Comparison of ENCODE assay signal across 1 cellular context in genomic region chr5:78758169-78758839, GRCh38.
TF ChIP-seq lines count a peak whose summit lies in the region.

No MANE protein-coding gene starts in this region.

TF ChIP-seq in HepG2, 621 proteins besides CTCF, POLR2A, EP300 and RAD21 (continued from another document and continues in another):
- no peak for TF ChIP-seq ZBTB10 (CRISPR knock-in tag; IDR thresholded peaks at IDR 0.05; ENCODE audit: borderline replicate concordance)
- no peak for TF ChIP-seq RNF2 (conservative IDR thresholded peaks at IDR 0.05; ENCODE audit: low read depth)
- no peak for TF ChIP-seq NAIF1 (CRISPR knock-in tag; IDR thresholded peaks at IDR 0.05; ENCODE audit: borderline replicate concordance)
- peak; percentile 86 for TF ChIP-seq RCOR2 (CRISPR knock-in tag; IDR thresholded peaks at IDR 0.05)
- TF ChIP-seq DR1 (CRISPR knock-in tag; IDR thresholded peaks at IDR 0.05) = no peak
- TF ChIP-seq SMARCC2 (IDR thresholded peaks at IDR 0.05) = no peak
- TF ChIP-seq IKZF5 (CRISPR knock-in tag; IDR thresholded peaks at IDR 0.05) = 0 out of 2 replicates have a peak, but pooled peaks have one; percentile 14
- no peak for TF ChIP-seq ELF1 (CRISPR knock-in tag; IDR thresholded peaks at IDR 0.05)
- TF ChIP-seq ZNF883 (CRISPR knock-in tag; IDR thresholded peaks at IDR 0.05; ENCODE audit: not compliant biosample characterization) = no peak
- no peak for TF ChIP-seq ZNF713 (CRISPR knock-in tag; IDR thresholded peaks at IDR 0.05)
- peak; percentile 76; the same call in 1 of the 2 replicates for TF ChIP-seq ZNF331 (CRISPR knock-in tag; IDR thresholded peaks at IDR 0.05)
- no peak for TF ChIP-seq HOXD1 (CRISPR knock-in tag; IDR thresholded peaks at IDR 0.05)
- TF ChIP-seq CREB3 (CRISPR knock-in tag; IDR thresholded peaks at IDR 0.05) = no peak
- no peak for TF ChIP-seq PTBP1 (IDR thresholded peaks at IDR 0.05; ENCODE audit: low read depth, low read length, poor library complexity, severe bottlenecking)
- TF ChIP-seq ZNF556 (CRISPR knock-in tag; IDR thresholded peaks at IDR 0.05; ENCODE audit: borderline replicate concordance) = no peak
- TF ChIP-seq DNMT1 (CRISPR knock-in tag; IDR thresholded peaks at IDR 0.05) = no peak
- no peak for TF ChIP-seq KMT2A (CRISPR knock-in tag; IDR thresholded peaks at IDR 0.05)
- TF ChIP-seq ZNF790 (CRISPR knock-in tag; IDR thresholded peaks at IDR 0.05; ENCODE audit: borderline replicate concordance) = no peak
- TF ChIP-seq MED1 (CRISPR knock-in tag; IDR thresholded peaks at IDR 0.05) = peak; percentile 78
- TF ChIP-seq CCAR2 (optimal IDR thresholded peaks at IDR 0.05; ENCODE audit: low read depth, low read length) = no peak
- TF ChIP-seq MTF1 (CRISPR knock-in tag; IDR thresholded peaks at IDR 0.05) = no peak
- TF ChIP-seq ETV6 (CRISPR knock-in tag; conservative IDR thresholded peaks at IDR 0.05) = no peak
- TF ChIP-seq JUND (CRISPR knock-in tag; IDR thresholded peaks at IDR 0.05) = no peak
- no peak for TF ChIP-seq FOXO4 (CRISPR knock-in tag; conservative IDR thresholded peaks at IDR 0.05)
- no peak for TF ChIP-seq ZNF17 (CRISPR knock-in tag; IDR thresholded peaks at IDR 0.05)
- TF ChIP-seq ZNF674 (CRISPR knock-in tag; IDR thresholded peaks at IDR 0.05; ENCODE audit: low read depth) = no peak
- TF ChIP-seq KMT2B (CRISPR knock-in tag; IDR thresholded peaks at IDR 0.05) = no peak
- TF ChIP-seq KDM5B (CRISPR knock-in tag; IDR thresholded peaks at IDR 0.05; ENCODE audit: borderline replicate concordance) = no peak
- TF ChIP-seq HMGA1 (CRISPR knock-in tag; conservative IDR thresholded peaks at IDR 0.05) = no peak
- TF ChIP-seq NR2C2 (CRISPR knock-in tag; IDR thresholded peaks at IDR 0.05; ENCODE audit: borderline replicate concordance) = peak; percentile 74
- no peak for TF ChIP-seq ZNF263 (CRISPR knock-in tag; IDR thresholded peaks at IDR 0.05)
- no peak; the same call in 1 of the 2 replicates for TF ChIP-seq MIXL1 (CRISPR knock-in tag; IDR thresholded peaks at IDR 0.05)
- no peak for TF ChIP-seq ZNF282 (IDR thresholded peaks at IDR 0.05; ENCODE audit: partially characterized antibody)
- TF ChIP-seq KIAA2018 (CRISPR knock-in tag; IDR thresholded peaks at IDR 0.05; ENCODE audit: borderline replicate concordance) = no peak
- no peak for TF ChIP-seq ZBTB37 (CRISPR knock-in tag; IDR thresholded peaks at IDR 0.05)
- no peak for TF ChIP-seq RBM22 (optimal IDR thresholded peaks at IDR 0.05; ENCODE audit: low read length)
- TF ChIP-seq ZNF724P (CRISPR knock-in tag; IDR thresholded peaks at IDR 0.05; ENCODE audit: borderline replicate concordance) = no peak
- no peak for TF ChIP-seq BRF2 (CRISPR knock-in tag; IDR thresholded peaks at IDR 0.05)
- TF ChIP-seq ZNF841 (CRISPR knock-in tag; IDR thresholded peaks at IDR 0.05; ENCODE audit: borderline replicate concordance) = no peak
- no peak for TF ChIP-seq HOXA9 (CRISPR knock-in tag; IDR thresholded peaks at IDR 0.05; ENCODE audit: borderline replicate concordance)
- peak; percentile 91; the same call in 1 of the 2 replicates for TF ChIP-seq AHDC1 (CRISPR knock-in tag; IDR thresholded peaks at IDR 0.05; ENCODE audit: borderline replicate concordance)
- no peak for TF ChIP-seq ZNF572 (CRISPR knock-in tag; IDR thresholded peaks at IDR 0.05)
